In the genomic region with DNA sequence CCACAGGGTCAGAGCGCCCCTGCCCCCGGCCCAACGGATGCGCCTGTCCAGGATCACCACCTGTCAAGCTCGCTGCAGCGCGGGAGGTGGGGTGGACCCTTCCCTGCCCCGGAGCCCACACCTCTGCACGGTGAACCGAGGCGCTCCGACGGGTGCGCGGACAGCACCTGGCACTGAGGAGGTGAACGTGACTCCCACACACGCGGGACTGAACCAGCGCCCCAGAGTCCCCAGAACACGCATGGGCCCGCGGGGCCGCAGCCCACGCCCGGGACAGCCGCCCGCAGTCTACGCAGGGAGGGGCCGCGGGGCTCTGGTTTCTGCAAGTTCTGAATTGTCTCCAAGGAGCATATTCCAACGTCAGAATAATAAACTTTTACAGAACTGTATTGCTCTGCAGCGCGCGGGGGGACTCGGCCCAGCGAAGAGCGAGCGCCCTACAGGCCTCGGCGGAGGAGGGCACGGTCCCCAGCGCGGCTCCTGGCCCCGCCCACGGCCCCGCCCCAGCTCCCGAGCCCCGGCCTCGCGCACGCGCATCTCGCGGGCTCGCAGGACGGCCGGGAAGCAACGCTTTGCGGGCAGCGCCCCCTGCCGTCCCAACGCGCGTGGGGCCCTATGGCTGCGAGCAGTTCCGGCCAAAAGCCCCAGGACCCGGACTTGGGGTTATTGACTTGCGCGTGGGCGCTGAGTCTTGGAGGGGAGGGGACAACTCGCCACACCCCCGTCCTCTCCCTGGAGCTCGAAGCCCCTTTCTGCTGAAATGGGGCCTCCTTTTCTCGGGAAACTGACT, we compare ENCODE assay signal across 8 cellular contexts. TPM values are rescaled to one million over a fixed set of nuclear protein-coding genes. Genes with fewer than 3 reads are reported as not detected.
DNase-seq lines count a peak whose midpoint lies in the region; ATAC-seq and TF ChIP-seq lines count a peak whose summit lies in the region.

No MANE protein-coding gene starts in this region.

- H3K4me3 ChIP-seq in ectodermal cell (ENCODE audit: insufficient read depth, low read depth, low read length) = peak overlapping the region; percentile 39
- peak overlapping the region; percentile 12 for H3K4me3 ChIP-seq in lung

- H3K27ac ChIP-seq in ectodermal cell (ENCODE audit: insufficient read depth, low read depth, low read length, poor library complexity, severe bottlenecking) (no peak overlapping the region), lung (ENCODE audit: low read depth in 1 of 2, low read length in 1 of 2) (no peak overlapping the region)

- TF ChIP-seq CTCF in lung (IDR thresholded peaks at IDR 0.05; ENCODE audit: control extremely low read depth, extremely low read depth) = peak; percentile 95

- H3K36me3 ChIP-seq in ectodermal cell (ENCODE audit: control insufficient read depth, insufficient read depth, low read length) (no peaks in the 10 kb centered on the region), lung (ENCODE audit: control insufficient read depth in 2 of 2, insufficient read depth in 2 of 2, low read length in 2 of 2) (no peaks in the 10 kb centered on the region)

- peak; percentile 48 to 72 for DNase-seq in AML-193 (lab: John Stamatoyannopoulos, UW)
- DNase-seq in NCI-H526 (lab: John Stamatoyannopoulos, UW) = peak; percentile 13 to 88
- peak; percentile 65 to 92 for DNase-seq in activated CD8-positive, alpha-beta memory T cell treated with anti-CD3 and anti-CD28 coated beads for 1 hour (ENCODE audit: extremely low read depth in 1 of 2, low read depth in 1 of 2)
- peak; percentile 88 for DNase-seq in lung (ENCODE audit: low spot score)
- DNase-seq in stimulated activated CD4-positive, alpha-beta T cell treated with anti-CD3 and anti-CD28 coated beads, Interleukin-4, amount 100 ng/mL, for 4 hours = peak; percentile 87 to 98

- 24 to 25% methylated on average over 74 of the region's 74 CpGs for WGBS in ectodermal cell, 2 experiments
- 5% methylated on average over 70 to 74 of the region's 74 CpGs for WGBS in lung, 2 donors

- H3K4me1 ChIP-seq in ectodermal cell (ENCODE audit: control insufficient read depth, insufficient read depth, low read length) = no peaks in the 10 kb centered on the region
- peaks cover 0 to 3% of the 10 kb centered on the region in 2 donors for H3K4me1 ChIP-seq in lung (ENCODE audit: control insufficient read depth in 2 of 2, insufficient read depth in 2 of 2, low read length in 2 of 2)

- H3K27me3 ChIP-seq in ectodermal cell (ENCODE audit: control insufficient read depth, insufficient read depth, low read length, poor library complexity, severe bottlenecking) (peaks cover 8% of the 10 kb centered on the region), lung (ENCODE audit: control insufficient read depth, insufficient read depth) (no peaks in the 10 kb centered on the region)

- no peaks in the 10 kb centered on the region for H3K9me3 ChIP-seq in ectodermal cell (ENCODE audit: control insufficient read depth, low read length)
- H3K9me3 ChIP-seq in lung (ENCODE audit: control insufficient read depth in 2 of 2, insufficient read depth in 1 of 2, low read length in 1 of 2) = no peaks in the 10 kb centered on the region

- ATAC-seq in GM19023 (IDR thresholded peaks at IDR 0.05; ENCODE audit: unreplicated experiment) (peak; percentile 80), HG03175 (IDR thresholded peaks at IDR 0.05; ENCODE audit: unreplicated experiment) (peak; percentile 93), lung (ENCODE audit: insufficient read depth, low FRiP score) (peak; percentile 99)

RNA-seq across cellular contexts. Expression of gene OAT, which starts 29.7 kb away (rescaled TPM):
- 31.5 TPM for polyA plus RNA-seq in ectodermal cell (2013, experiment 1 of 4)
- 28.7 TPM for polyA plus RNA-seq in ectodermal cell (2013, experiment 2 of 4)
- polyA plus RNA-seq in ectodermal cell (2013, experiment 3 of 4) = 26.1 TPM
- 28.0 TPM for polyA plus RNA-seq in ectodermal cell (2013, experiment 4 of 4)
- 10 to 100 TPM; 50.2 to 75.3 TPM for total RNA-seq in lung
- 10 to 100 TPM; 26.2 to 57.1 TPM for polyA plus RNA-seq in lung
